1 cellular context compared by ENCODE assay signal in the genomic region with DNA sequence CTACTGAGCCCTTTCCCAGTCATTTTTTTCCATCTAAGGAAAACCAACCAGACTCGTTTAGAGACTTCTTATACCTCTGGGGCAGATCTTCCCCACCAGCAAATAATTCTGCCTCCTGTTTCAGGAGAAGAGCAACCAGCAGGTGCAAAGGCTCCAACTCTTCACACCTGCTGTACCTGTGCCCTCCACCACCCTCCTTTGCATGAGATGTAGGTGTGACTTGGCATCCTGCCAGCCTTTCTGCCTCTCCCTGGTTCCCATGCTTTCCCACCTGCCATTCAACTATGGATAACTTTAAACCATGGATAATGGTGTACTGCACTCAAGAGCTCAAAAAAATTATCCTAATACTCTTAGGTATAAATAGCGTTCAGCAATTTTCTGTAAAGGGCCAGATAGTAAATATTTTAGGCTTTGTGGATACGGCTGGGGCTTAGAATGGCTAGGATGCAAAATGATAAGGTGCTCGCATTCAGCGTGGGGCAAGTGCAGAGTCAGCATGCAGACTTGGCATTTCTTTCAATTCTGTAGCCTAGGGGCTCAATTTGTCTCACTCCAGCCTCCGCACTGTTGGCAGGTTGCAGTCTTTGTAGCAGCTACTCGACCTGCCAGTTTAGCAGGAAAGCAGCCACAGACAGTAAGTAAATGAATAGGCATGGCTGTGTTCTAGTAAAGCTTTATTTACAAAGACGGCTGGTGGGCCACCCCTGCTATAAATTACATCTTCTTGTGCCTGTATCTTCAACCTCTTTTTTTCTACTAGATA.
TF ChIP-seq lines count a peak whose summit lies in the region.

No MANE protein-coding gene starts in this region.

TF ChIP-seq in HepG2, 621 proteins besides CTCF, POLR2A, EP300 and RAD21 (continued from another document):
- TF ChIP-seq, protein P1, sequence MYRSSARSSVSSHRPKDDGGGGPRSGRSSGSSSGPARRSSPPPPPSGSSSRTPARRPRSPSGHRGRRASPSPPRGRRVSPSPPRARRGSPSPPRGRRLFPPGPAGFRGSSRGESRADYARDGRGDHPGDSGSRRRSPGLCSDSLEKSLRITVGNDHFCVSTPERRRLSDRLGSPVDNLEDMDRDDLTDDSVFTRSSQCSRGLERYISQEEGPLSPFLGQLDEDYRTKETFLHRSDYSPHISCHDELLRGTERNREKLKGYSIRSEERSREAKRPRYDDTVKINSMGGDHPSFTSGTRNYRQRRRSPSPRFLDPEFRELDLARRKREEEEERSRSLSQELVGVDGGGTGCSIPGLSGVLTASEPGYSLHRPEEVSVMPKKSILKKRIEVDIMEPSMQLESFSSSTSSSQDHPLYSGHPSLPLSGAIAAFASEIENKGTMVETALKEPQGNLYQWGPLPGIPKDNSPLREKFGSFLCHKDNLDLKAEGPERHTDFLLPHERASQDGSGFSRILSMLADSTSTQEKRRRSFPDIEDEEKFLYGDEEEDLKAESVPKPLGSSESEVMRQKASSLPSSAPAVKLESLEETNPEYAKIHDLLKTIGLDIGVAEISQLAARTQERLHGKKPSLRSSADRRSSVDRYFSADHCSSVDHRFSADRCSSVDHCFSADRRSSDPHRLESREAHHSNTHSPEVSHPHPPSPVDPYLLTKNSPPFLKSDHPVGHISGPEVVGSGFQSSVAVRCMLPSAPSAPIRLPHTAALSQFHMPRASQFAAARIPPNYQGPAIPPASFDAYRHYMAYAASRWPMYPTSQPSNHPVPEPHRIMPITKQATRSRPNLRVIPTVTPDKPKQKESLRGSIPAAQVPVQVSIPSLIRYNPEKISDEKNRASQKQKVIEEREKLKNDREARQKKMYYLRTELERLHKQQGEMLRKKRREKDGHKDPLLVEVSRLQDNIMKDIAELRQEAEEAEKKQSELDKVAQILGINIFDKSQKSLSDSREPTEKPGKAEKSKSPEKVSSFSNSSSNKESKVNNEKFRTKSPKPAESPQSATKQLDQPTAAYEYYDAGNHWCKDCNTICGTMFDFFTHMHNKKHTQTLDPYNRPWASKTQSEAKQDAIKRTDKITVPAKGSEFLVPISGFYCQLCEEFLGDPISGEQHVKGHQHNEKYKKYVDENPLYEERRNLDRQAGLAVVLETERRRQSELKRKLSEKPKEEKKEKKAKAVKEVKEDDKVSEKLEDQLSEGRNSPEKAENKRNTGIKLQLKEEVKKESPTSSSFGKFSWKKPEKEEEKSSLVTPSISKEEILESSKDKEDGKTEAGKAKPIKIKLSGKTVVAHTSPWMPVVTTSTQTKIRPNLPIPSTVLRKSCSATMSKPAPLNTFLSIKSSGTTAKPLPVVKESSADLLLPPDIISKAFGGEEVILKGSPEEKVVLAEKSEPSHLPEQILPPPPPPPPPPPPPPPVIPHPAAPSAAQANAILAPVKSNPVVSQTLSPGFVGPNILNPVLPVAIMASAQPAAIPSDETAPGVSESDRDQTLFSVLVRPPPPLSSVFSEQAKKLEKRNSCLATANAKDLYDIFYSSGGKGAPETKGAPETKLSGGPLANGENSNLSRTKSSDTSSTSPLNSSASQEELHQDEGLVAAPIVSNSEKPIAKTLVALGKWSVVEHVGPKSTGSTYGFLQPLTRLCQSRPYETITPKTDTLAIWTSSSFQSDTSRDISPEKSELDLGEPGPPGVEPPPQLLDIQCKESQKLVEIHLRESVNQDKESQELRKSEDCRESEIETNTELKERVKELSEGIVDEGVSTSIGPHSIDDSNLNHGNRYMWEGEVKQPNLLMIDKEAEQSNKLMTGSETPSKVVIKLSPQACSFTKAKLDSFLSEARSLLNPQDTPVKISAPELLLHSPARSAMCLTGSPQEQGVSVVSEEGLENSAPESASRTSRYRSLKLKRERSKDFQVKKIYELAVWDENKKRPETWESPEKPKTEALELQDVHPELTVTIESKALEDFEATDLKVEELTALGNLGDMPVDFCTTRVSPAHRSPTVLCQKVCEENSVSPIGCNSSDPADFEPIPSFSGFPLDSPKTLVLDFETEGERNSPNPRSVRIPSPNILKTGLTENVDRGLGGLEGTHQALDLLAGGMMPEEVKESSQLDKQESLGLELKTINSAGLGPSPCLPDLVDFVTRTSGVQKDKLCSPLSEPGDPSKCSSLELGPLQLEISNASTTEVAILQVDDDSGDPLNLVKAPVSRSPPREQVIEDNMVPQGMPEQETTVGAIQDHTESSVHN (CRISPR knock-in tag; IDR thresholded peaks at IDR 0.05) = no peak
- TF ChIP-seq ZNF749 (CRISPR knock-in tag; IDR thresholded peaks at IDR 0.05; ENCODE audit: borderline replicate concordance) = no peak
- TF ChIP-seq MAF1 (CRISPR knock-in tag; IDR thresholded peaks at IDR 0.05; ENCODE audit: borderline replicate concordance) = no peak
- TF ChIP-seq, protein P2, sequence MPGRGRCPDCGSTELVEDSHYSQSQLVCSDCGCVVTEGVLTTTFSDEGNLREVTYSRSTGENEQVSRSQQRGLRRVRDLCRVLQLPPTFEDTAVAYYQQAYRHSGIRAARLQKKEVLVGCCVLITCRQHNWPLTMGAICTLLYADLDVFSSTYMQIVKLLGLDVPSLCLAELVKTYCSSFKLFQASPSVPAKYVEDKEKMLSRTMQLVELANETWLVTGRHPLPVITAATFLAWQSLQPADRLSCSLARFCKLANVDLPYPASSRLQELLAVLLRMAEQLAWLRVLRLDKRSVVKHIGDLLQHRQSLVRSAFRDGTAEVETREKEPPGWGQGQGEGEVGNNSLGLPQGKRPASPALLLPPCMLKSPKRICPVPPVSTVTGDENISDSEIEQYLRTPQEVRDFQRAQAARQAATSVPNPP (CRISPR knock-in tag; IDR thresholded peaks at IDR 0.05) = no peak
- no peak for TF ChIP-seq AGO1 (IDR thresholded peaks at IDR 0.05; ENCODE audit: low read depth, low read length, poor library complexity, severe bottlenecking)
- TF ChIP-seq SIX4 (CRISPR knock-in tag; IDR thresholded peaks at IDR 0.05) = no peak
- TF ChIP-seq, protein P3, sequence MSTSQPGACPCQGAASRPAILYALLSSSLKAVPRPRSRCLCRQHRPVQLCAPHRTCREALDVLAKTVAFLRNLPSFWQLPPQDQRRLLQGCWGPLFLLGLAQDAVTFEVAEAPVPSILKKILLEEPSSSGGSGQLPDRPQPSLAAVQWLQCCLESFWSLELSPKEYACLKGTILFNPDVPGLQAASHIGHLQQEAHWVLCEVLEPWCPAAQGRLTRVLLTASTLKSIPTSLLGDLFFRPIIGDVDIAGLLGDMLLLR (CRISPR knock-in tag; IDR thresholded peaks at IDR 0.05) = no peak
- no peak for TF ChIP-seq BHLHE40 (IDR thresholded peaks at IDR 0.05; ENCODE audit: low read length)
- TF ChIP-seq ZNF768 (CRISPR knock-in tag; IDR thresholded peaks at IDR 0.05) = no peak
- TF ChIP-seq, protein P4, sequence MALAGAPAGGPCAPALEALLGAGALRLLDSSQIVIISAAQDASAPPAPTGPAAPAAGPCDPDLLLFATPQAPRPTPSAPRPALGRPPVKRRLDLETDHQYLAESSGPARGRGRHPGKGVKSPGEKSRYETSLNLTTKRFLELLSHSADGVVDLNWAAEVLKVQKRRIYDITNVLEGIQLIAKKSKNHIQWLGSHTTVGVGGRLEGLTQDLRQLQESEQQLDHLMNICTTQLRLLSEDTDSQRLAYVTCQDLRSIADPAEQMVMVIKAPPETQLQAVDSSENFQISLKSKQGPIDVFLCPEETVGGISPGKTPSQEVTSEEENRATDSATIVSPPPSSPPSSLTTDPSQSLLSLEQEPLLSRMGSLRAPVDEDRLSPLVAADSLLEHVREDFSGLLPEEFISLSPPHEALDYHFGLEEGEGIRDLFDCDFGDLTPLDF (CRISPR knock-in tag; IDR thresholded peaks at IDR 0.05) = no peak
- no peak for TF ChIP-seq ZNF607 (CRISPR knock-in tag; IDR thresholded peaks at IDR 0.05; ENCODE audit: borderline replicate concordance)
- TF ChIP-seq ONECUT2 (CRISPR knock-in tag; IDR thresholded peaks at IDR 0.05) = no peak
- no peak for TF ChIP-seq SOX5 (CRISPR knock-in tag; IDR thresholded peaks at IDR 0.05; ENCODE audit: borderline replicate concordance)
- TF ChIP-seq, protein P5, sequence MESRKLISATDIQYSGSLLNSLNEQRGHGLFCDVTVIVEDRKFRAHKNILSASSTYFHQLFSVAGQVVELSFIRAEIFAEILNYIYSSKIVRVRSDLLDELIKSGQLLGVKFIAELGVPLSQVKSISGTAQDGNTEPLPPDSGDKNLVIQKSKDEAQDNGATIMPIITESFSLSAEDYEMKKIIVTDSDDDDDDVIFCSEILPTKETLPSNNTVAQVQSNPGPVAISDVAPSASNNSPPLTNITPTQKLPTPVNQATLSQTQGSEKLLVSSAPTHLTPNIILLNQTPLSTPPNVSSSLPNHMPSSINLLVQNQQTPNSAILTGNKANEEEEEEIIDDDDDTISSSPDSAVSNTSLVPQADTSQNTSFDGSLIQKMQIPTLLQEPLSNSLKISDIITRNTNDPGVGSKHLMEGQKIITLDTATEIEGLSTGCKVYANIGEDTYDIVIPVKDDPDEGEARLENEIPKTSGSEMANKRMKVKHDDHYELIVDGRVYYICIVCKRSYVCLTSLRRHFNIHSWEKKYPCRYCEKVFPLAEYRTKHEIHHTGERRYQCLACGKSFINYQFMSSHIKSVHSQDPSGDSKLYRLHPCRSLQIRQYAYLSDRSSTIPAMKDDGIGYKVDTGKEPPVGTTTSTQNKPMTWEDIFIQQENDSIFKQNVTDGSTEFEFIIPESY (CRISPR knock-in tag; IDR thresholded peaks at IDR 0.05) = no peak
